In the genomic region with DNA sequence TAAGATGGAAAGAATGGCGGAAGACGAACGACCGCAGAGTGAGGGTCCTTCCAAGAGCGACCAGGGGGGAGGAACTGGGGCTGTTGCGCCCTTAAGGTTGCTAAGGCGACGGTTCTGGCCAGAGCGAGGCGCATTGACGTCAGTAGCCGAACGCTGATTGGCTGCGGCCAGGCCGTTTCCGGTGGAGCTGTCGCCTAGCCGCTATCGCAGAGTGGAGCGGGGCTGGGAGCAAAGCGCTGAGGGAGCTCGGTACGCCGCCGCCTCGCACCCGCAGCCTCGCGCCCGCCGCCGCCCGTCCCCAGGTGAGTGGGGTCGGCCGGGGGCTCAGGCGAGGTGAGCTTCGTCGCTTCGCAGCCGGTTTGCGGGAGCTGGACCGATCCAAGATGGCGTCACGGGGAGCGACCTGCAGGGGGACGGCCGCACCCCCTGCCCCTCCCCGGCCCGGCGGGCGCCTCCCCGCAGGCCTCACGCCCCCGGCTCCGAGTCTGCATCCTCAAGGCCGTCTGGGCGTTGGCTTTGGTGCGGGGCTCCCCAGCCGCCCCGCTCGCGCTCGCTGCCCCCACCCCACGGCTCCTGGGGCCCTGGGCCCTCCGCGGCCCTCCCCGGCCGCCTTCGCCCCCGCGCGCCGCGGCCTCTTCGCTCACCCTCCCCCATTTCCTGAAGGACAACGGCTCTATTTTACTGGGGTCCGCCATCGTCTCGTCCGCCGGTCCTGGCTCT, we compare ENCODE assay signal across 8 cellular contexts. TPM values are rescaled to one million over a fixed set of nuclear protein-coding genes. Genes with fewer than 3 reads are reported as not detected.
DNase-seq lines count a peak whose midpoint lies in the region; ATAC-seq and TF ChIP-seq lines count a peak whose summit lies in the region.

A gene (plus strand): TSS at position 184 of the 720 bp plus-strand sequence. CDS start 2,970 bp downstream, outside the sequence.

- ATAC-seq in GM18499 (IDR thresholded peaks at IDR 0.05; ENCODE audit: insufficient read depth, unreplicated experiment) (peak; percentile 83), HG02938 (IDR thresholded peaks at IDR 0.05; ENCODE audit: unreplicated experiment) (peak; percentile 90), left cardiac atrium (peak; percentile 92 to 93)

- DNase-seq in NCI-H1694 treated with DMSO at 0.1 percent for 48 hours (lab: John Stamatoyannopoulos, UW) (peak; percentile 86), amniotic stem cell (lab: John Stamatoyannopoulos, UW) (peak; percentile 86), left cardiac atrium (peak; percentile 95), posterior cingulate gyrus (peak; percentile 95 to 100 (median 99)), type B pancreatic cell (ENCODE audit: extremely low spot score, unreplicated experiment) (peak; percentile 94)

- intact Hi-C loops in left cardiac atrium (cut with DNase I), result loop anchor here (5.0 kb wide), 2 partner anchors 40 to 45 kb away; no protein-coding TSS in a partner anchor
- intact Hi-C loops in posterior cingulate gyrus (cut with DNase I), result loop anchor here (5.0 to 10.0 kb wide), 2 partner anchors 55 to 722 kb away; a partner anchor contains a TSS

- peak within 1 kb of the TSS; percentile 100 for H3K27ac Mint-ChIP-seq in T-helper 1 cell treated with Interleukin-12 subunit alpha and Interleukin-12 subunit beta and Interleukin-4 antibody, amounts not matched to agents 30 μg/mL and 1 μg/mL, for 36 hours
- peak within 1 kb of the TSS; percentile 100 for H3K27ac Mint-ChIP-seq in type B pancreatic cell

- peak; percentile 27 for TF ChIP-seq CTCF in type B pancreatic cell (conservative IDR thresholded peaks at IDR 0.05)

- no peaks in the 10 kb centered on the region for H3K9me3 Mint-ChIP-seq in T-helper 1 cell treated with Interleukin-12 subunit alpha and Interleukin-12 subunit beta and Interleukin-4 antibody, amounts not matched to agents 30 μg/mL and 1 μg/mL, for 36 hours
- no peaks in the 10 kb centered on the region for H3K9me3 Mint-ChIP-seq in type B pancreatic cell

- peak within 1 kb of the TSS; percentile 98 for H3K4me3 Mint-ChIP-seq in T-helper 1 cell treated with Interleukin-12 subunit alpha and Interleukin-12 subunit beta and Interleukin-4 antibody, amounts not matched to agents 30 μg/mL and 1 μg/mL, for 36 hours
- peak within 1 kb of the TSS; percentile 100 for H3K4me3 Mint-ChIP-seq in type B pancreatic cell

- no peaks in the 10 kb centered on the region for H3K27me3 Mint-ChIP-seq in T-helper 1 cell treated with Interleukin-12 subunit alpha and Interleukin-12 subunit beta and Interleukin-4 antibody, amounts not matched to agents 30 μg/mL and 1 μg/mL, for 36 hours (ENCODE audit: low read depth)
- no peaks in the 10 kb centered on the region for H3K27me3 Mint-ChIP-seq in type B pancreatic cell

- H3K36me3 Mint-ChIP-seq in T-helper 1 cell treated with Interleukin-12 subunit alpha and Interleukin-12 subunit beta and Interleukin-4 antibody, amounts not matched to agents 30 μg/mL and 1 μg/mL, for 36 hours (ENCODE audit: low read depth), result peaks cover 20% of the 10 kb centered on the region
- peaks cover 21% of the 10 kb centered on the region for H3K36me3 Mint-ChIP-seq in type B pancreatic cell

- peaks cover 56% of the 10 kb centered on the region for H3K4me1 Mint-ChIP-seq in T-helper 1 cell treated with Interleukin-12 subunit alpha and Interleukin-12 subunit beta and Interleukin-4 antibody, amounts not matched to agents 30 μg/mL and 1 μg/mL, for 36 hours (ENCODE audit: low read depth)
- peaks cover 44% of the 10 kb centered on the region for H3K4me1 Mint-ChIP-seq in type B pancreatic cell (ENCODE audit: unreplicated experiment)

RNA-seq across cellular contexts. Expression of the gene that starts here (rescaled TPM):
- total RNA-seq in left cardiac atrium (100 to 1,000 TPM; 483 to 653 TPM), type B pancreatic cell (ENCODE audit: low replicate concordance) (242 and 263 TPM in 2 replicates)

Comparison
In these comparisons a context has a peak if more than half of its experiments do, and no peak if none do; other contexts are left out.
1. Peak in every context shown above with its lines: DNase-seq and ATAC-seq.